In genomic region chr1:43147625-43148319, GRCh38 we compare ENCODE assay signal across 8 cellular contexts. TPM values are rescaled to one million over a fixed set of nuclear protein-coding genes. Genes with fewer than 3 reads are reported as not detected.
DNase-seq lines count a peak whose midpoint lies in the region; ATAC-seq, FAIRE-seq and TF ChIP-seq lines count a peak whose summit lies in the region.

No MANE protein-coding gene starts in this region.

- H3K27me3 Mint-ChIP-seq in osteocyte (ENCODE audit: unreplicated experiment): no peaks in the 10 kb centered on the region

- H3K9me3 ChIP-seq in A549 (no peaks in the 10 kb centered on the region), HEK293 (ENCODE audit: control insufficient read depth, insufficient read depth, low read depth, low read length) (no peaks in the 10 kb centered on the region), adrenal gland (replicated peaks in 1 of 3) (no peaks in the 10 kb centered on the region), heart left ventricle (no peaks in the 10 kb centered on the region), uterus (no peaks in the 10 kb centered on the region)

- H3K9me3 Mint-ChIP-seq in osteocyte (ENCODE audit: unreplicated experiment): no peaks in the 10 kb centered on the region

- H3K27ac Mint-ChIP-seq in osteocyte (ENCODE audit: unreplicated experiment): peak overlapping the region; percentile 77

- no peak for TF ChIP-seq POLR2A in A549 (IDR thresholded peaks at IDR 0.05; ENCODE audit: low read length)
- TF ChIP-seq POLR2A in adrenal gland (IDR thresholded peaks at IDR 0.05): peak in 1 of 2 donors; percentile 15
- no peak for TF ChIP-seq POLR2A in heart left ventricle (IDR thresholded peaks at IDR 0.05)
- no peak for TF ChIP-seq POLR2A in uterus (IDR thresholded peaks at IDR 0.05)

- H3K36me3 Mint-ChIP-seq in osteocyte (ENCODE audit: unreplicated experiment): peaks cover 7% of the 10 kb centered on the region

- intact Hi-C loops in adrenal gland (cut with DNase I) (no loop called here), heart left ventricle (cut with DNase I) (no loop called here), uterus (cut with DNase I; ENCODE audit: low total_unique reads) (no loop called here)

- H3K4me3 ChIP-seq in A549 (peak overlapping the region; percentile 47), HEK293 (ENCODE audit: low read depth, low read length) (peak overlapping the region; percentile 27), adrenal gland (peak overlapping the region in 1 of 4 donors; percentile 51), heart left ventricle (peak overlapping the region; percentile 3 to 55 (median 44)), uterus (peak overlapping the region; percentile 33 to 38)

- 51% methylated on average over 30 of the region's 47 CpGs for WGBS in A549 (ENCODE audit: missing lambda C conversion rate)
- 4 to 8% (median 5%) methylated on average over 25 to 47 of the region's 47 CpGs for WGBS in adrenal gland, 4 donors
- WGBS in heart left ventricle, 4 donors: 4 to 9% (median 5%) methylated on average over 37 to 47 of the region's 47 CpGs

- no peak for TF ChIP-seq RAD21 in A549 (conservative IDR thresholded peaks at IDR 0.05 in 1 of 2, IDR thresholded peaks at IDR 0.05 in 1 of 2)

- no peak for TF ChIP-seq CTCF in A549 (IDR thresholded peaks at IDR 0.05)
- no peak for TF ChIP-seq CTCF in HEK293 (tag by site-specific recombination; IDR thresholded peaks at IDR 0.05)
- no peak for TF ChIP-seq CTCF in adrenal gland (IDR thresholded peaks at IDR 0.05)
- no peak for TF ChIP-seq CTCF in heart left ventricle (IDR thresholded peaks at IDR 0.05)
- TF ChIP-seq CTCF in osteocyte (IDR thresholded peaks at IDR 0.05): no peak
- TF ChIP-seq CTCF in uterus (IDR thresholded peaks at IDR 0.05): no peak

- peak overlapping the region; percentile 72 for H3K4me2 ChIP-seq in A549

- no peak for FAIRE-seq in A549 (lab: Jason Lieb, UNC)

- H3K36me3 ChIP-seq in HEK293 (ENCODE audit: control insufficient read depth in 2 of 2, insufficient read depth in 1 of 2, low read length in 2 of 2) (peaks cover 0 to 8% of the 10 kb centered on the region in 2 experiments; a peak in 1 of 3 replicates), adrenal gland (replicated peaks in 1 of 2) (no peaks in the 10 kb centered on the region), heart left ventricle (no peaks in the 10 kb centered on the region), uterus (no peaks in the 10 kb centered on the region)

- H3K27ac ChIP-seq in A549: peak overlapping the region in 1 of 2 experiments; percentile 45; a peak in 3 of 6 replicates
- H3K27ac ChIP-seq in HEK293 (ENCODE audit: extremely low read depth, low read depth, low read length): no peak overlapping the region
- H3K27ac ChIP-seq in adrenal gland: no peak overlapping the region
- no peak overlapping the region for H3K27ac ChIP-seq in heart left ventricle
- no peak overlapping the region for H3K27ac ChIP-seq in uterus

- POLR2A ChIA-PET in A549 (lab: Yijun Ruan, JAX) (interaction anchor here (1.1 kb wide), 1 partner anchor 24 kb away, joined by 3 read pairs; the partner anchor contains the start of genes CFAP57 and EBNA1BP2), HEK293 (lab: Yijun Ruan, JAX) (no interaction called here)

- H3K4me3 Mint-ChIP-seq in osteocyte (ENCODE audit: unreplicated experiment): peak overlapping the region; percentile 73

- peaks cover 11% of the 10 kb centered on the region; the same call in 1 of the 3 replicates for H3K4me1 ChIP-seq in A549
- no peaks in the 10 kb centered on the region for H3K4me1 ChIP-seq in HEK293 (ENCODE audit: control insufficient read depth, insufficient read depth, low read length)
- peaks cover 0 to 12% of the 10 kb centered on the region in 2 donors for H3K4me1 ChIP-seq in adrenal gland (replicated peaks in 1 of 2)
- peaks cover 0 to 15% (median 5%) of the 10 kb centered on the region in 12 donors for H3K4me1 ChIP-seq in heart left ventricle
- no peaks in the 10 kb centered on the region for H3K4me1 ChIP-seq in uterus

- TF ChIP-seq EP300 in A549 (IDR thresholded peaks at IDR 0.05): no peak

- H3K27me3 ChIP-seq in adrenal gland (no peaks in the 10 kb centered on the region), heart left ventricle (peaks cover 0 to 43% (median 3%) of the 10 kb centered on the region in 9 donors), uterus (no peaks in the 10 kb centered on the region)

- DNase-seq in A549 (ENCODE audit: low read depth in 1 of 2, low spot score in 1 of 2) (peak in 1 of 2 experiments; percentile 64), NCI-H82 treated with DMSO at 0.1 percent for 48 hours (lab: John Stamatoyannopoulos, UW; ENCODE audit: unreplicated experiment) (peak; percentile 74), adrenal gland (peak; percentile 76 to 86 (median 79)), heart left ventricle (peak; percentile 60 to 81 (median 66)), osteocyte (ENCODE audit: extremely low spot score, unreplicated experiment) (peak; percentile 95), uterus (peak; percentile 63 to 71), T-helper 9 cell (no peak)

- CTCF ChIA-PET in A549 (lab: Yijun Ruan, JAX): no interaction called here
- CTCF ChIA-PET in HEK293 (lab: Yijun Ruan, JAX): interaction anchor here (0.7 kb wide), 1 partner anchor 74 kb away, joined by 3 read pairs; no protein-coding TSS in a partner anchor

- ATAC-seq in A549: peak; percentile 84 to 92
- ATAC-seq in heart left ventricle: peak; percentile 60 to 92 (median 88)

- H3K4me1 Mint-ChIP-seq in osteocyte (ENCODE audit: unreplicated experiment): peaks cover 21% of the 10 kb centered on the region

TF ChIP-seq in A549, 52 proteins besides CTCF, POLR2A, EP300 and RAD21:
- TF ChIP-seq PHF8 (IDR thresholded peaks at IDR 0.05; ENCODE audit: borderline replicate concordance, low read depth) (no peak), CEBPB (IDR thresholded peaks at IDR 0.05) (no peak)
TF ChIP-seq in A549: peak in this region for 0.

TF ChIP-seq in HEK293, 187 proteins besides CTCF, POLR2A, EP300 and RAD21 (continues in another document):
- peak; percentile 66 for TF ChIP-seq ZBTB8A (tag by site-specific recombination; IDR thresholded peaks at IDR 0.05)
- no peak for TF ChIP-seq SCRT2 (tag by site-specific recombination; IDR thresholded peaks at IDR 0.05)
- no peak for TF ChIP-seq ZNF677 (tag by site-specific recombination; IDR thresholded peaks at IDR 0.05)
- peak; percentile 83 for TF ChIP-seq KLF1 (tag by site-specific recombination; IDR thresholded peaks at IDR 0.05)
- no peak for TF ChIP-seq FEZF1 (tag by site-specific recombination; IDR thresholded peaks at IDR 0.05)
- TF ChIP-seq ZNF521 (tag by site-specific recombination; IDR thresholded peaks at IDR 0.05): no peak
- no peak for TF ChIP-seq ZNF670 (tag by site-specific recombination; IDR thresholded peaks at IDR 0.05; ENCODE audit: low read depth)
- TF ChIP-seq HOXC10 (CRISPR knock-in tag; IDR thresholded peaks at IDR 0.05): no peak
- no peak for TF ChIP-seq ZNF513 (tag by site-specific recombination; IDR thresholded peaks at IDR 0.05)
- 0 out of 2 replicates have a peak, but pooled peaks have one; percentile 32 for TF ChIP-seq TRIM28 (IDR thresholded peaks at IDR 0.05; ENCODE audit: borderline replicate concordance, low read length)
- no peak for TF ChIP-seq ELK4 (IDR thresholded peaks at IDR 0.05; ENCODE audit: borderline replicate concordance, low read depth, low read length)
- TF ChIP-seq ZNF558 (tag by site-specific recombination; IDR thresholded peaks at IDR 0.05): no peak

RNA-seq across cellular contexts. Expression of gene EBNA1BP2, which starts 24.3 kb away (rescaled TPM):
- 84.9 and 109 TPM in 2 replicates for polyA plus RNA-seq in A549 (2011; rRNA removed)
- polyA plus RNA-seq in A549 (2012; cell fraction: cytosol; rRNA removed): 133 and 149 TPM in 2 replicates
- polyA plus RNA-seq in A549 (2012; cell fraction: nucleus; rRNA removed): 93.1 and 111 TPM in 2 replicates
- polyA plus RNA-seq in A549 (2017; fragmentation: RNase III; extraction: RNeasy Plus Mini Kit Qiagen cat#74134 plus additional on column Dnase treatment): 139 to 178 TPM (median 151 TPM) in 3 replicates
- polyA minus RNA-seq in A549 (2011; rRNA and poly(A)+ RNA removed): 35.7 and 39.3 TPM in 2 replicates
- total RNA-seq in adrenal gland: 10 to 100 TPM; 33.4 to 68.1 (median 48.2) TPM
- polyA plus RNA-seq in adrenal gland: 100 to 1,000 TPM in 1 of 3 donors, 10 to 100 TPM in 2; 32.6 to 189 (median 37.2) TPM
- total RNA-seq in heart left ventricle: 10 to 100 TPM; 22.8 to 62.1 (median 27.2) TPM
- 100 to 1,000 TPM in 1 of 2 donors, 10 to 100 TPM in 1; 32.9 to 166 TPM for polyA plus RNA-seq in heart left ventricle
- total RNA-seq in osteocyte: 38.3 and 42.8 TPM in 2 replicates
- total RNA-seq in uterus: 10 to 100 TPM; 15.4 to 42.4 (median 29.6) TPM

RNA-seq across cellular contexts. Expression of gene CFAP57, which starts 24.4 kb away (rescaled TPM):
- 0.80 and 1.3 TPM in 2 replicates for polyA plus RNA-seq in A549 (2011; rRNA removed)
- polyA plus RNA-seq in A549 (2012; cell fraction: cytosol; rRNA removed): 0.22 and 0.35 TPM in 2 replicates
- polyA plus RNA-seq in A549 (2012; cell fraction: nucleus; rRNA removed): 0.28 and 0.34 TPM in 2 replicates
- polyA plus RNA-seq in A549 (2017; fragmentation: RNase III; extraction: RNeasy Plus Mini Kit Qiagen cat#74134 plus additional on column Dnase treatment): 0.54 to 0.73 TPM (median 0.62 TPM) in 3 replicates
- polyA minus RNA-seq in A549 (2011; rRNA and poly(A)+ RNA removed): 1.3 and 2.2 TPM in 2 replicates
- total RNA-seq in adrenal gland: 1 to 10 TPM in 1 of 8 donors, under 1 TPM in 4, not detected in 3; 0.06 to 2.1 (median 0.23) TPM
- 1 to 10 TPM in 1 of 3 donors, under 1 TPM in 2; 0.33 to 1.3 (median 0.37) TPM for polyA plus RNA-seq in adrenal gland
- under 1 TPM in 4 of 9 donors, not detected in 5; 0.07 to 0.34 (median 0.16) TPM for total RNA-seq in heart left ventricle
- under 1 TPM; 0.08 to 0.12 TPM for polyA plus RNA-seq in heart left ventricle
- total RNA-seq in osteocyte: 0.24 TPM in 1 of 2 replicates, not detected in the other
- 1 to 10 TPM in 3 of 4 donors, under 1 TPM in 1; 0.40 to 5.6 (median 1.8) TPM for total RNA-seq in uterus
